ENCODE assay signal across 17 cellular contexts in genomic region chr10:129604333-129605032, GRCh38.
DNase-seq lines count a peak whose midpoint lies in the region; ATAC-seq, FAIRE-seq and TF ChIP-seq lines count a peak whose summit lies in the region.
"Had no signal": no experiment of that assay in that cellular context is flagged by ENCODE, and none has a peak within 500 bp of the region (broad histone marks: within the 10 kb centered on the region; RNA-seq: fewer than 3 reads in every experiment).

No MANE protein-coding gene starts in this region.

- H3K9me3 ChIP-seq in kidney (ENCODE audit: control insufficient read depth in 1 of 2, low read length in 2 of 2): no peaks in the 10 kb centered on the region

- H3K4me1 Mint-ChIP-seq in activated CD4-positive, alpha-beta T cell treated with anti-CD3 and anti-CD28 coated beads, Interleukin-2, amount 10 ng/mL, durations not matched to agents 24 days and 14 days: no peaks in the 10 kb centered on the region

- no peak for FAIRE-seq in kidney (lab: Jason Lieb, UNC)

- no peaks in the 10 kb centered on the region for H3K27me3 Mint-ChIP-seq in activated CD4-positive, alpha-beta T cell treated with anti-CD3 and anti-CD28 coated beads, Interleukin-2, amount 10 ng/mL, durations not matched to agents 24 days and 14 days
- H3K27me3 Mint-ChIP-seq: naive thymus-derived CD4-positive, alpha-beta T cell had no signal

- intact Hi-C loops in kidney (cut with DNase I): no loop called here
- intact Hi-C loops in activated CD4-positive, alpha-beta T cell treated with anti-CD3 and anti-CD28 coated beads, Interleukin-2, amount 10 ng/mL, durations not matched to agents 24 days and 14 days (cut with micrococcal nuclease): no loop called here

- H3K9me3 Mint-ChIP-seq in activated CD4-positive, alpha-beta T cell treated with anti-CD3 and anti-CD28 coated beads, Interleukin-2, amount 10 ng/mL, durations not matched to agents 24 days and 14 days: no peaks in the 10 kb centered on the region
- H3K9me3 Mint-ChIP-seq: activated T-helper 1 cell treated with anti-CD3 and anti-CD28 coated beads, Interleukin-12 subunit alpha, Interleukin-12 subunit beta, Interleukin-2, Interleukin-4 antibody, amounts not matched to agents 30 ng/mL and 10 ng/mL and 1 ng/mL, durations not matched to agents 14 hours and 24 hours and 36 hours had no signal

- H3K27ac Mint-ChIP-seq in activated CD4-positive, alpha-beta T cell treated with anti-CD3 and anti-CD28 coated beads, Interleukin-2, amount 10 ng/mL, durations not matched to agents 24 days and 14 days: no peak overlapping the region
- H3K27ac Mint-ChIP-seq: activated T-helper 1 cell treated with anti-CD3 and anti-CD28 coated beads, Interleukin-12 subunit alpha, Interleukin-12 subunit beta, Interleukin-2, Interleukin-4 antibody, amounts not matched to agents 30 ng/mL and 10 ng/mL and 1 ng/mL, durations not matched to agents 14 hours and 24 hours and 36 hours; naive thymus-derived CD4-positive, alpha-beta T cell; T-helper 2 cell treated with Interferon-gamma antibody and Interleukin-4, amounts not matched to agents 5 μg/mL and 100 μg/mL, for 36 hours had no signal

- H3K4me3 Mint-ChIP-seq in activated CD4-positive, alpha-beta T cell treated with anti-CD3 and anti-CD28 coated beads, Interleukin-2, amount 10 ng/mL, durations not matched to agents 24 days and 14 days: no peak overlapping the region
- H3K4me3 Mint-ChIP-seq: activated T-helper 1 cell treated with anti-CD3 and anti-CD28 coated beads, Interleukin-12 subunit alpha, Interleukin-12 subunit beta, Interleukin-2, Interleukin-4 antibody, amounts not matched to agents 30 ng/mL and 10 ng/mL and 1 ng/mL, durations not matched to agents 14 hours and 24 hours and 36 hours; naive thymus-derived CD4-positive, alpha-beta T cell; T-helper 2 cell treated with Interferon-gamma antibody and Interleukin-4, amounts not matched to agents 5 μg/mL and 100 μg/mL, for 36 hours had no signal

- TF ChIP-seq CTCF in kidney (IDR thresholded peaks at IDR 0.05; ENCODE audit: borderline replicate concordance, extremely low read depth, insufficient read depth): no peak

- H3K36me3 Mint-ChIP-seq in activated CD4-positive, alpha-beta T cell treated with anti-CD3 and anti-CD28 coated beads, Interleukin-2, amount 10 ng/mL, durations not matched to agents 24 days and 14 days (ENCODE audit: low read depth): no peaks in the 10 kb centered on the region

- H3K4me1 ChIP-seq in kidney (ENCODE audit: control insufficient read depth in 1 of 2, insufficient read depth in 1 of 2, low read depth in 1 of 2, low read length in 2 of 2): peaks cover 0 to 3% of the 10 kb centered on the region in 2 donors

- ATAC-seq in GM18502 (IDR thresholded peaks at IDR 0.05; ENCODE audit: poor library complexity, unreplicated experiment) (peak; percentile 39), GM21529 (IDR thresholded peaks at IDR 0.05; ENCODE audit: unreplicated experiment) (peak; percentile 42), HG03342 (IDR thresholded peaks at IDR 0.05; ENCODE audit: unreplicated experiment) (peak; percentile 45), HG02678 (IDR thresholded peaks at IDR 0.05; ENCODE audit: unreplicated experiment) (no peak)
- ATAC-seq: naive thymus-derived CD4-positive, alpha-beta T cell had no signal

- no peak overlapping the region for H3K27ac ChIP-seq in kidney (ENCODE audit: low read depth in 2 of 2, low read length in 2 of 2)
- H3K27ac ChIP-seq: epithelial cell of prostate, hepatocyte had no signal

- no peak overlapping the region for H3K9ac ChIP-seq in kidney (ENCODE audit: low read length in 2 of 2)

- DNase-seq in islet precursor cell (peak; percentile 41), dermis blood vessel endothelial cell (no peak), kidney (no peak)
- DNase-seq in activated CD4-positive, alpha-beta T cell treated with anti-CD3 and anti-CD28 coated beads, Interleukin-2, amount 10 ng/mL, durations not matched to agents 24 days and 14 days: no peak
- DNase-seq: activated CD4-positive, alpha-beta T cell treated with anti-CD3 and anti-CD28 coated beads, Interleukin-2, amount 50 U/mL, for 4 hours; DMS153; naive thymus-derived CD4-positive, alpha-beta T cell; SHP77 treated with DMSO at 0.1 percent for 48 hours; trophoblast cell had no signal

- no peak overlapping the region for H3K4me3 ChIP-seq in kidney (ENCODE audit: low read length in 2 of 2)
- H3K4me3 ChIP-seq: hepatocyte had no signal

- H3K36me3 ChIP-seq in kidney (ENCODE audit: control insufficient read depth in 1 of 2, insufficient read depth in 2 of 2, low read length in 2 of 2): no peaks in the 10 kb centered on the region
